In genomic region chr3:32569540-32570425, GRCh38 we compare ENCODE assay signal across 8 cellular contexts. TPM values are rescaled to one million over a fixed set of nuclear protein-coding genes. Genes with fewer than 3 reads are reported as not detected.
DNase-seq lines count a peak whose midpoint lies in the region; ATAC-seq and TF ChIP-seq lines count a peak whose summit lies in the region.

No MANE protein-coding gene starts in this region.

- H3K27ac Mint-ChIP-seq in CD4-positive, alpha-beta memory T cell: peak overlapping the region; percentile 38 to 93 (median 87)
- peak overlapping the region; percentile 74 for H3K27ac Mint-ChIP-seq in activated naive CD8-positive, alpha-beta T cell treated with anti-CD3 and anti-CD28 coated beads, Interleukin-2, amount 10 ng/mL, durations not matched to agents 7 days and 5 days

- peak overlapping the region; percentile 95 for H4K91ac ChIP-seq in trophoblast cell (ENCODE audit: low read depth, low read length)

- CTCF ChIA-PET in CD4-positive, alpha-beta memory T cell (lab: Charles Lee; ENCODE audit: partially characterized antibody): interaction anchor here (0.7 to 1.1 kb wide), 2 partner anchors 16 to 116 kb away, joined by 3 to 4 read pairs; partner anchors contain the start of gene CNOT10

- no peaks in the 10 kb centered on the region for H3K9me3 ChIP-seq in CD4-positive, alpha-beta memory T cell (ENCODE audit: control insufficient read depth in 1 of 2, low read length in 2 of 2)
- H3K9me3 ChIP-seq in heart right ventricle (no peaks in the 10 kb centered on the region), trophoblast cell (ENCODE audit: insufficient read depth, low read depth, low read length) (no peaks in the 10 kb centered on the region)

- H3K79me1 ChIP-seq in trophoblast cell (ENCODE audit: low read length): peaks cover 11% of the 10 kb centered on the region

- intact Hi-C loops in CD4-positive, alpha-beta memory T cell (cut with micrococcal nuclease): loop anchor here (1.0 to 5.0 kb wide), 6 partner anchors 9 to 871 kb away; partner anchors contain the start of genes CMTM6, CNOT10, GPD1L and UBP1
- intact Hi-C loops in heart right ventricle (cut with DNase I): loop anchor here in 5 of 10 donors (5.0 to 10.0 kb wide), 4 partner anchors 55 to 95 kb away; partner anchors contain the start of gene CMTM6 (in 3 of the 5)

- ATAC-seq in GM19328 (IDR thresholded peaks at IDR 0.05; ENCODE audit: unreplicated experiment): peak; percentile 34
- peak; percentile 54 for ATAC-seq in HG03432 (IDR thresholded peaks at IDR 0.05; ENCODE audit: unreplicated experiment)
- no peak for ATAC-seq in activated naive CD8-positive, alpha-beta T cell treated with anti-CD3 and anti-CD28 coated beads, Interleukin-2, amount 10 ng/mL, durations not matched to agents 7 days and 5 days (ENCODE audit: low read depth)
- peak; percentile 27 to 66 (median 40) for ATAC-seq in heart right ventricle

- H3K27me3 ChIP-seq in CD4-positive, alpha-beta memory T cell (ENCODE audit: insufficient read depth, low read length): no peaks in the 10 kb centered on the region
- H3K27me3 ChIP-seq in heart right ventricle (no peaks in the 10 kb centered on the region), trophoblast cell (ENCODE audit: insufficient read depth, low read length) (no peaks in the 10 kb centered on the region)

- H2BK12ac ChIP-seq in trophoblast cell (ENCODE audit: low read length): no peak overlapping the region

- no peaks in the 10 kb centered on the region for H3K27me3 Mint-ChIP-seq in CD4-positive, alpha-beta memory T cell
- H3K27me3 Mint-ChIP-seq in activated naive CD8-positive, alpha-beta T cell treated with anti-CD3 and anti-CD28 coated beads, Interleukin-2, amount 10 ng/mL, durations not matched to agents 7 days and 5 days: no peaks in the 10 kb centered on the region

- peak in 3 of 5 donors; percentile 10 to 60 (median 12) for DNase-seq in CD4-positive, alpha-beta memory T cell
- peak; percentile 56 for DNase-seq in RKO (ENCODE audit: low spot score)
- no peak for DNase-seq in activated naive CD8-positive, alpha-beta T cell treated with anti-CD3 and anti-CD28 coated beads, Interleukin-2, amount 10 ng/mL, durations not matched to agents 7 days and 5 days
- peak; percentile 44 to 68 for DNase-seq in heart right ventricle
- peak; percentile 77 to 83 for DNase-seq in trophoblast cell

- no peak overlapping the region for H3K23ac ChIP-seq in trophoblast cell (ENCODE audit: low read length)

- peaks cover 22 to 48% (median 29%) of the 10 kb centered on the region in 4 donors for H3K4me1 Mint-ChIP-seq in CD4-positive, alpha-beta memory T cell
- H3K4me1 Mint-ChIP-seq in activated naive CD8-positive, alpha-beta T cell treated with anti-CD3 and anti-CD28 coated beads, Interleukin-2, amount 10 ng/mL, durations not matched to agents 7 days and 5 days: peaks cover 23% of the 10 kb centered on the region

- peak overlapping the region; percentile 83 for H2AFZ ChIP-seq in trophoblast cell (ENCODE audit: insufficient read depth, low read length, poor library complexity)

- H3K9ac ChIP-seq in trophoblast cell (ENCODE audit: low read length): peak overlapping the region; percentile 96

- peak overlapping the region; percentile 68 for H3K4me2 ChIP-seq in trophoblast cell (ENCODE audit: low read length)

- TF ChIP-seq CTCF in heart right ventricle (IDR thresholded peaks at IDR 0.05): no peak

- no peak overlapping the region for H2AK5ac ChIP-seq in trophoblast cell (ENCODE audit: low read length)

- WGBS in heart right ventricle, 2 donors: 1% methylated on average over 31 to 41 of the region's 41 CpGs
- WGBS in trophoblast cell (ENCODE audit: extremely low coverage, insufficient coverage, insufficient read length): no CpG with 5 or more reads among the region's 41 CpGs
- WGBS in urinary bladder: 2% methylated on average over 41 of the region's 41 CpGs

- H3K9me3 Mint-ChIP-seq in CD4-positive, alpha-beta memory T cell: no peaks in the 10 kb centered on the region
- no peaks in the 10 kb centered on the region for H3K9me3 Mint-ChIP-seq in activated naive CD8-positive, alpha-beta T cell treated with anti-CD3 and anti-CD28 coated beads, Interleukin-2, amount 10 ng/mL, durations not matched to agents 7 days and 5 days

- peak overlapping the region; percentile 81 for H3K4ac ChIP-seq in trophoblast cell (ENCODE audit: low read depth, low read length)

- H3K14ac ChIP-seq in trophoblast cell (ENCODE audit: low read length): peak overlapping the region; percentile 83

- POLR2A ChIA-PET in CD4-positive, alpha-beta memory T cell (lab: Charles Lee; ENCODE audit: partially characterized antibody): interaction anchor here (0.9 to 2.7 kb wide), 6 partner anchors 9 to 871 kb away, joined by 3 to 14 read pairs (median 4); partner anchors contain the start of genes CNOT10 and UBP1
- POLR2A ChIA-PET in activated naive CD8-positive, alpha-beta T cell treated with anti-CD3 and anti-CD28 coated beads, Interleukin-2, amount 10 ng/mL, durations not matched to agents 7 days and 5 days (lab: Charles Lee): interaction anchor here (0.8 to 1.6 kb wide), 3 partner anchors 10 to 115 kb away, joined by 3 to 4 read pairs (median 4); partner anchors contain the start of genes CMTM6 and CNOT10

- H2BK5ac ChIP-seq in trophoblast cell (ENCODE audit: low read depth, low read length, poor library complexity): peak overlapping the region; percentile 78

- peaks cover 32% of the 10 kb centered on the region for H3K4me1 ChIP-seq in CD4-positive, alpha-beta memory T cell (ENCODE audit: insufficient read depth, low read length)
- H3K4me1 ChIP-seq in heart right ventricle (peaks cover 0 to 55% (median 34%) of the 10 kb centered on the region in 9 donors), trophoblast cell (ENCODE audit: control insufficient read depth in 1 of 2, insufficient read depth in 2 of 2, low read length in 2 of 2) (no peaks in the 10 kb centered on the region), urinary bladder (ENCODE audit: insufficient read depth) (no peaks in the 10 kb centered on the region)

- H4K12ac ChIP-seq in trophoblast cell (ENCODE audit: low read depth, low read length): peak overlapping the region; percentile 69

- H3K36me3 ChIP-seq in CD4-positive, alpha-beta memory T cell (ENCODE audit: insufficient read depth, low read length): no peaks in the 10 kb centered on the region
- H3K36me3 ChIP-seq in heart right ventricle (peaks cover 0 to 14% (median 0%) of the 10 kb centered on the region in 9 donors), trophoblast cell (ENCODE audit: control insufficient read depth in 1 of 2, insufficient read depth in 2 of 2, low read length in 2 of 2) (peaks cover 4 to 7% of the 10 kb centered on the region in 2 experiments), urinary bladder (ENCODE audit: insufficient read depth) (no peaks in the 10 kb centered on the region)

- H3K79me2 ChIP-seq in trophoblast cell (ENCODE audit: control insufficient read depth, insufficient read depth, low read length, poor library complexity): peaks cover 12% of the 10 kb centered on the region

- H3K18ac ChIP-seq in trophoblast cell (ENCODE audit: low read length): peak overlapping the region; percentile 66

- peak overlapping the region; percentile 85 to 97 (median 92) for H3K4me3 Mint-ChIP-seq in CD4-positive, alpha-beta memory T cell
- H3K4me3 Mint-ChIP-seq in activated naive CD8-positive, alpha-beta T cell treated with anti-CD3 and anti-CD28 coated beads, Interleukin-2, amount 10 ng/mL, durations not matched to agents 7 days and 5 days: peak overlapping the region; percentile 89

- H3K27ac ChIP-seq in CD4-positive, alpha-beta memory T cell (ENCODE audit: low read depth, low read length): peak overlapping the region; percentile 81
- H3K27ac ChIP-seq in heart right ventricle (peak overlapping the region; percentile 97 to 100 (median 99)), trophoblast cell (ENCODE audit: low read depth, low read length) (peak overlapping the region; percentile 84), urinary bladder (ENCODE audit: low read depth) (peak overlapping the region; percentile 96)

- peak overlapping the region; percentile 90 to 93 for H3K4me3 ChIP-seq in CD4-positive, alpha-beta memory T cell (ENCODE audit: low read length in 2 of 2)
- H3K4me3 ChIP-seq in heart right ventricle (peak overlapping the region; percentile 77 to 98 (median 94)), trophoblast cell (ENCODE audit: low read depth, low read length) (peak overlapping the region; percentile 95), urinary bladder (ENCODE audit: low read depth, low read length) (peak overlapping the region; percentile 93)

- peaks cover 0 to 2% of the 10 kb centered on the region in 2 donors for H3K36me3 Mint-ChIP-seq in CD4-positive, alpha-beta memory T cell
- H3K36me3 Mint-ChIP-seq in activated naive CD8-positive, alpha-beta T cell treated with anti-CD3 and anti-CD28 coated beads, Interleukin-2, amount 10 ng/mL, durations not matched to agents 7 days and 5 days: peaks cover 8% of the 10 kb centered on the region

- H4K8ac ChIP-seq in trophoblast cell (ENCODE audit: low read depth, low read length): peak overlapping the region; percentile 92

- H2BK120ac ChIP-seq in trophoblast cell (ENCODE audit: insufficient read depth, low read length, poor library complexity): peak overlapping the region; percentile 78

RNA-seq across cellular contexts. Expression of gene DYNC1LI1, which starts 0.9 kb away (rescaled TPM):
- total RNA-seq in CD4-positive, alpha-beta memory T cell: 10 to 100 TPM; 28.4 to 30.1 TPM
- polyA plus RNA-seq in CD4-positive, alpha-beta memory T cell: 10 to 100 TPM; 25.1 to 29.1 TPM
- 10 to 100 TPM; 29.5 to 30.6 TPM for total RNA-seq in activated naive CD8-positive, alpha-beta T cell treated with anti-CD3 and anti-CD28 coated beads, Interleukin-2, amount 10 ng/mL, durations not matched to agents 7 days and 5 days
- total RNA-seq in heart right ventricle (10 to 100 TPM; 42.6 to 69.9 (median 54.0) TPM), urinary bladder (55.6 TPM)
- polyA plus RNA-seq in heart right ventricle (10 to 100 TPM; 23.4 to 41.4 TPM), urinary bladder (29.2 TPM)
- 25.8 TPM in 2 replicates for polyA plus RNA-seq in trophoblast cell (2013)
